1 cellular context compared by ENCODE assay signal in the genomic region with DNA sequence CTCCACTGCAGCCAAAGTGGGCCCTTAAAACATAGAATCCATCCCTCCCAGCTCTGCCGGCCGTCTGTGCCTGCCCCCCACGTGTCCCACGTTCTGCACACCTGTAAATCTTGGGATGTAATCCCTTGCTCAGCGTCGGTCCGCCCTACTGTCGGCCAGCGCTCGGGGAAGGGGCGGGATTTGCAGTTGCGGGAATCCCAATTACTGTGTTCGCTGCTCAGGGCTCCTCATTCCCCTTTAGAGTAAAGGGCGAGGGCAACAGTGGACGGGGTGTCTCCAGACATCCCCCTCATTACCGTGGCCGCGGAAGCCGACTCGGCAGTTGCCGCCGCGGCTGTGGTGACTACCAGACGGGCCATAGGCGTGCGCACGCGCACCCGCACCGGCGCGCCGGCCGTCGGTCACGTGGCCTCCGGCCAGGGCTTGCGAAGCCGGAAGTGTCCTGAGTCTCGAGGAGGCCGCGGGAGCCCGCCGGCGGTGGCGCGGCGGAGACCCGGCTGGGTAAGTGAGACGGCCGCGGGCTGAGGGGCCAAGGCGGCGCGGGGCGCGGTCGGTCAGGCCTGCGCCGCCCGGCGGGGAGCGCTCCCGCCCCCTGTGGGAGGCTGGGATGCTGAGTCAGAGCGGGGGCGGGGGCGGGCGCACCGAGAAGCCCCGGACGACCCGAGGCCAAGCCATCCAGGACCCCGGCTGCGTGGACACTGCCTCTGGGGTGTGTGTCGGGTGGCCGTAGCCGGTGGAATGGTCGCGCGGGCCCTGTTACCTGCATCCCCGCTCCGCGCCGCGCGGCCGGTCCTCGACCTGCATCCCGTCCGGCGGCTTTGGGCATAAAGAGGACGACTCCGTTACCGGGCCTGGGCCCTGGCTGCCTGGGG.
TF ChIP-seq lines count a peak whose summit lies in the region.

A gene (plus strand): TSS at position 434 of the 872 bp plus-strand sequence. CDS start 3,751 bp downstream, outside the sequence.

TF ChIP-seq in HepG2, 621 proteins besides CTCF, POLR2A, EP300 and RAD21 (continued from another document and continues in another):
- TF ChIP-seq, protein P1, sequence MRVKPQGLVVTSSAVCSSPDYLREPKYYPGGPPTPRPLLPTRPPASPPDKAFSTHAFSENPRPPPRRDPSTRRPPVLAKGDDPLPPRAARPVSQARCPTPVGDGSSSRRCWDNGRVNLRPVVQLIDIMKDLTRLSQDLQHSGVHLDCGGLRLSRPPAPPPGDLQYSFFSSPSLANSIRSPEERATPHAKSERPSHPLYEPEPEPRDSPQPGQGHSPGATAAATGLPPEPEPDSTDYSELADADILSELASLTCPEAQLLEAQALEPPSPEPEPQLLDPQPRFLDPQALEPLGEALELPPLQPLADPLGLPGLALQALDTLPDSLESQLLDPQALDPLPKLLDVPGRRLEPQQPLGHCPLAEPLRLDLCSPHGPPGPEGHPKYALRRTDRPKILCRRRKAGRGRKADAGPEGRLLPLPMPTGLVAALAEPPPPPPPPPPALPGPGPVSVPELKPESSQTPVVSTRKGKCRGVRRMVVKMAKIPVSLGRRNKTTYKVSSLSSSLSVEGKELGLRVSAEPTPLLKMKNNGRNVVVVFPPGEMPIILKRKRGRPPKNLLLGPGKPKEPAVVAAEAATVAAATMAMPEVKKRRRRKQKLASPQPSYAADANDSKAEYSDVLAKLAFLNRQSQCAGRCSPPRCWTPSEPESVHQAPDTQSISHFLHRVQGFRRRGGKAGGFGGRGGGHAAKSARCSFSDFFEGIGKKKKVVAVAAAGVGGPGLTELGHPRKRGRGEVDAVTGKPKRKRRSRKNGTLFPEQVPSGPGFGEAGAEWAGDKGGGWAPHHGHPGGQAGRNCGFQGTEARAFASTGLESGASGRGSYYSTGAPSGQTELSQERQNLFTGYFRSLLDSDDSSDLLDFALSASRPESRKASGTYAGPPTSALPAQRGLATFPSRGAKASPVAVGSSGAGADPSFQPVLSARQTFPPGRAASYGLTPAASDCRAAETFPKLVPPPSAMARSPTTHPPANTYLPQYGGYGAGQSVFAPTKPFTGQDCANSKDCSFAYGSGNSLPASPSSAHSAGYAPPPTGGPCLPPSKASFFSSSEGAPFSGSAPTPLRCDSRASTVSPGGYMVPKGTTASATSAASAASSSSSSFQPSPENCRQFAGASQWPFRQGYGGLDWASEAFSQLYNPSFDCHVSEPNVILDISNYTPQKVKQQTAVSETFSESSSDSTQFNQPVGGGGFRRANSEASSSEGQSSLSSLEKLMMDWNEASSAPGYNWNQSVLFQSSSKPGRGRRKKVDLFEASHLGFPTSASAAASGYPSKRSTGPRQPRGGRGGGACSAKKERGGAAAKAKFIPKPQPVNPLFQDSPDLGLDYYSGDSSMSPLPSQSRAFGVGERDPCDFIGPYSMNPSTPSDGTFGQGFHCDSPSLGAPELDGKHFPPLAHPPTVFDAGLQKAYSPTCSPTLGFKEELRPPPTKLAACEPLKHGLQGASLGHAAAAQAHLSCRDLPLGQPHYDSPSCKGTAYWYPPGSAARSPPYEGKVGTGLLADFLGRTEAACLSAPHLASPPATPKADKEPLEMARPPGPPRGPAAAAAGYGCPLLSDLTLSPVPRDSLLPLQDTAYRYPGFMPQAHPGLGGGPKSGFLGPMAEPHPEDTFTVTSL (CRISPR knock-in tag; IDR thresholded peaks at IDR 0.05; ENCODE audit: borderline replicate concordance): no peak
- TF ChIP-seq, protein P2, sequence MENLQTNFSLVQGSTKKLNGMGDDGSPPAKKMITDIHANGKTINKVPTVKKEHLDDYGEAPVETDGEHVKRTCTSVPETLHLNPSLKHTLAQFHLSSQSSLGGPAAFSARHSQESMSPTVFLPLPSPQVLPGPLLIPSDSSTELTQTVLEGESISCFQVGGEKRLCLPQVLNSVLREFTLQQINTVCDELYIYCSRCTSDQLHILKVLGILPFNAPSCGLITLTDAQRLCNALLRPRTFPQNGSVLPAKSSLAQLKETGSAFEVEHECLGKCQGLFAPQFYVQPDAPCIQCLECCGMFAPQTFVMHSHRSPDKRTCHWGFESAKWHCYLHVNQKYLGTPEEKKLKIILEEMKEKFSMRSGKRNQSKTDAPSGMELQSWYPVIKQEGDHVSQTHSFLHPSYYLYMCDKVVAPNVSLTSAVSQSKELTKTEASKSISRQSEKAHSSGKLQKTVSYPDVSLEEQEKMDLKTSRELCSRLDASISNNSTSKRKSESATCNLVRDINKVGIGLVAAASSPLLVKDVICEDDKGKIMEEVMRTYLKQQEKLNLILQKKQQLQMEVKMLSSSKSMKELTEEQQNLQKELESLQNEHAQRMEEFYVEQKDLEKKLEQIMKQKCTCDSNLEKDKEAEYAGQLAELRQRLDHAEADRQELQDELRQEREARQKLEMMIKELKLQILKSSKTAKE (CRISPR knock-in tag; IDR thresholded peaks at IDR 0.05; ENCODE audit: borderline replicate concordance): no peak
- TF ChIP-seq CEBPB (IDR thresholded peaks at IDR 0.05; ENCODE audit: borderline replicate concordance, low read depth, low read length): no peak
- no peak for TF ChIP-seq HOXA9 (CRISPR knock-in tag; IDR thresholded peaks at IDR 0.05; ENCODE audit: borderline replicate concordance)
- no peak for TF ChIP-seq ZNF782 (CRISPR knock-in tag; IDR thresholded peaks at IDR 0.05; ENCODE audit: borderline replicate concordance)
- 0 out of 2 replicates have a peak, but pooled peaks have one; percentile 25 for TF ChIP-seq PRMT3 (CRISPR knock-in tag; IDR thresholded peaks at IDR 0.05; ENCODE audit: borderline replicate concordance, low read depth)
- TF ChIP-seq KLF16 (CRISPR knock-in tag; IDR thresholded peaks at IDR 0.05): peak in 1 of 2 experiments; percentile 10; a peak in 2 of 4 replicates
- TF ChIP-seq THAP11 (CRISPR knock-in tag; IDR thresholded peaks at IDR 0.05): peak; percentile 83
- TF ChIP-seq, protein P3, sequence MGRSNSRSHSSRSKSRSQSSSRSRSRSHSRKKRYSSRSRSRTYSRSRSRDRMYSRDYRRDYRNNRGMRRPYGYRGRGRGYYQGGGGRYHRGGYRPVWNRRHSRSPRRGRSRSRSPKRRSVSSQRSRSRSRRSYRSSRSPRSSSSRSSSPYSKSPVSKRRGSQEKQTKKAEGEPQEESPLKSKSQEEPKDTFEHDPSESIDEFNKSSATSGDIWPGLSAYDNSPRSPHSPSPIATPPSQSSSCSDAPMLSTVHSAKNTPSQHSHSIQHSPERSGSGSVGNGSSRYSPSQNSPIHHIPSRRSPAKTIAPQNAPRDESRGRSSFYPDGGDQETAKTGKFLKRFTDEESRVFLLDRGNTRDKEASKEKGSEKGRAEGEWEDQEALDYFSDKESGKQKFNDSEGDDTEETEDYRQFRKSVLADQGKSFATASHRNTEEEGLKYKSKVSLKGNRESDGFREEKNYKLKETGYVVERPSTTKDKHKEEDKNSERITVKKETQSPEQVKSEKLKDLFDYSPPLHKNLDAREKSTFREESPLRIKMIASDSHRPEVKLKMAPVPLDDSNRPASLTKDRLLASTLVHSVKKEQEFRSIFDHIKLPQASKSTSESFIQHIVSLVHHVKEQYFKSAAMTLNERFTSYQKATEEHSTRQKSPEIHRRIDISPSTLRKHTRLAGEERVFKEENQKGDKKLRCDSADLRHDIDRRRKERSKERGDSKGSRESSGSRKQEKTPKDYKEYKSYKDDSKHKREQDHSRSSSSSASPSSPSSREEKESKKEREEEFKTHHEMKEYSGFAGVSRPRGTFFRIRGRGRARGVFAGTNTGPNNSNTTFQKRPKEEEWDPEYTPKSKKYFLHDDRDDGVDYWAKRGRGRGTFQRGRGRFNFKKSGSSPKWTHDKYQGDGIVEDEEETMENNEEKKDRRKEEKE (IDR thresholded peaks at IDR 0.05): no peak
- no peak for TF ChIP-seq ZNF775 (CRISPR knock-in tag; IDR thresholded peaks at IDR 0.05; ENCODE audit: borderline replicate concordance)
- peak; percentile 68; the same call in 1 of the 2 replicates for TF ChIP-seq ZNF33B (CRISPR knock-in tag; IDR thresholded peaks at IDR 0.05)
- no peak for TF ChIP-seq ZNF713 (CRISPR knock-in tag; IDR thresholded peaks at IDR 0.05)
- TF ChIP-seq, protein P4, sequence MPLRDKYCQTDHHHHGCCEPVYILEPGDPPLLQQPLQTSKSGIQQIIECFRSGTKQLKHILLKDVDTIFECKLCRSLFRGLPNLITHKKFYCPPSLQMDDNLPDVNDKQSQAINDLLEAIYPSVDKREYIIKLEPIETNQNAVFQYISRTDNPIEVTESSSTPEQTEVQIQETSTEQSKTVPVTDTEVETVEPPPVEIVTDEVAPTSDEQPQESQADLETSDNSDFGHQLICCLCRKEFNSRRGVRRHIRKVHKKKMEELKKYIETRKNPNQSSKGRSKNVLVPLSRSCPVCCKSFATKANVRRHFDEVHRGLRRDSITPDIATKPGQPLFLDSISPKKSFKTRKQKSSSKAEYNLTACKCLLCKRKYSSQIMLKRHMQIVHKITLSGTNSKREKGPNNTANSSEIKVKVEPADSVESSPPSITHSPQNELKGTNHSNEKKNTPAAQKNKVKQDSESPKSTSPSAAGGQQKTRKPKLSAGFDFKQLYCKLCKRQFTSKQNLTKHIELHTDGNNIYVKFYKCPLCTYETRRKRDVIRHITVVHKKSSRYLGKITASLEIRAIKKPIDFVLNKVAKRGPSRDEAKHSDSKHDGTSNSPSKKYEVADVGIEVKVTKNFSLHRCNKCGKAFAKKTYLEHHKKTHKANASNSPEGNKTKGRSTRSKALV (CRISPR knock-in tag; IDR thresholded peaks at IDR 0.05): no peak
- TF ChIP-seq ZNF180 (CRISPR knock-in tag; IDR thresholded peaks at IDR 0.05; ENCODE audit: borderline replicate concordance, low read depth): no peak
- no peak for TF ChIP-seq MIER3 (CRISPR knock-in tag; IDR thresholded peaks at IDR 0.05; ENCODE audit: borderline replicate concordance)
- peak; percentile 80; the same call in 1 of the 2 replicates for TF ChIP-seq ZNF138 (CRISPR knock-in tag; IDR thresholded peaks at IDR 0.05; ENCODE audit: low read depth)
- TF ChIP-seq, protein P5, sequence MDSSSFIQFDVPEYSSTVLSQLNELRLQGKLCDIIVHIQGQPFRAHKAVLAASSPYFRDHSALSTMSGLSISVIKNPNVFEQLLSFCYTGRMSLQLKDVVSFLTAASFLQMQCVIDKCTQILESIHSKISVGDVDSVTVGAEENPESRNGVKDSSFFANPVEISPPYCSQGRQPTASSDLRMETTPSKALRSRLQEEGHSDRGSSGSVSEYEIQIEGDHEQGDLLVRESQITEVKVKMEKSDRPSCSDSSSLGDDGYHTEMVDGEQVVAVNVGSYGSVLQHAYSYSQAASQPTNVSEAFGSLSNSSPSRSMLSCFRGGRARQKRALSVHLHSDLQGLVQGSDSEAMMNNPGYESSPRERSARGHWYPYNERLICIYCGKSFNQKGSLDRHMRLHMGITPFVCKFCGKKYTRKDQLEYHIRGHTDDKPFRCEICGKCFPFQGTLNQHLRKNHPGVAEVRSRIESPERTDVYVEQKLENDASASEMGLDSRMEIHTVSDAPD (CRISPR knock-in tag; IDR thresholded peaks at IDR 0.05): peak; percentile 75
- no peak for TF ChIP-seq SRSF4 (IDR thresholded peaks at IDR 0.05; ENCODE audit: low read depth, low read length, poor library complexity, severe bottlenecking)
- TF ChIP-seq CREM (IDR thresholded peaks at IDR 0.05): no peak
- no peak for TF ChIP-seq CREM (CRISPR knock-in tag; IDR thresholded peaks at IDR 0.05)
- no peak for TF ChIP-seq ZNF101 (CRISPR knock-in tag; IDR thresholded peaks at IDR 0.05; ENCODE audit: borderline replicate concordance, low read depth)
- peak; percentile 75 for TF ChIP-seq PHF21A (CRISPR knock-in tag; IDR thresholded peaks at IDR 0.05)
- TF ChIP-seq MEIS2 (CRISPR knock-in tag; IDR thresholded peaks at IDR 0.05): peak; percentile 29
- TF ChIP-seq ARHGAP35 (CRISPR knock-in tag; IDR thresholded peaks at IDR 0.05; ENCODE audit: borderline replicate concordance): no peak
- peak; percentile 69 for TF ChIP-seq YY1 (IDR thresholded peaks at IDR 0.05; ENCODE audit: insufficient read depth, insufficient replicate concordance, low read depth, low read length)
- TF ChIP-seq, protein P6, sequence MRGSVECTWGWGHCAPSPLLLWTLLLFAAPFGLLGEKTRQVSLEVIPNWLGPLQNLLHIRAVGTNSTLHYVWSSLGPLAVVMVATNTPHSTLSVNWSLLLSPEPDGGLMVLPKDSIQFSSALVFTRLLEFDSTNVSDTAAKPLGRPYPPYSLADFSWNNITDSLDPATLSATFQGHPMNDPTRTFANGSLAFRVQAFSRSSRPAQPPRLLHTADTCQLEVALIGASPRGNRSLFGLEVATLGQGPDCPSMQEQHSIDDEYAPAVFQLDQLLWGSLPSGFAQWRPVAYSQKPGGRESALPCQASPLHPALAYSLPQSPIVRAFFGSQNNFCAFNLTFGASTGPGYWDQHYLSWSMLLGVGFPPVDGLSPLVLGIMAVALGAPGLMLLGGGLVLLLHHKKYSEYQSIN (CRISPR knock-in tag; IDR thresholded peaks at IDR 0.05; ENCODE audit: borderline replicate concordance): no peak
- TF ChIP-seq RFXAP (CRISPR knock-in tag; IDR thresholded peaks at IDR 0.05; ENCODE audit: borderline replicate concordance): 0 out of 2 replicates have a peak, but pooled peaks have one; percentile 10
- TF ChIP-seq SIN3A (IDR thresholded peaks at IDR 0.05; ENCODE audit: borderline replicate concordance, low read depth, low read length): peak; percentile 65; the same call in 1 of the 2 replicates
- no peak for TF ChIP-seq NFATC3 (CRISPR knock-in tag; IDR thresholded peaks at IDR 0.05)
- no peak for TF ChIP-seq MBNL3 (CRISPR knock-in tag; conservative IDR thresholded peaks at IDR 0.05)
- TF ChIP-seq NR1H2 (CRISPR knock-in tag; IDR thresholded peaks at IDR 0.05; ENCODE audit: borderline replicate concordance, low read depth): no peak
- TF ChIP-seq ZSCAN31 (CRISPR knock-in tag; IDR thresholded peaks at IDR 0.05; ENCODE audit: low read depth): peak; percentile 86; the same call in 1 of the 2 replicates
- TF ChIP-seq ZNF563 (CRISPR knock-in tag; IDR thresholded peaks at IDR 0.05): peak; percentile 78; the same call in 1 of the 2 replicates
- peak; percentile 80 for TF ChIP-seq BHLHE40 (IDR thresholded peaks at IDR 0.05; ENCODE audit: low read length)
- TF ChIP-seq, protein P7, sequence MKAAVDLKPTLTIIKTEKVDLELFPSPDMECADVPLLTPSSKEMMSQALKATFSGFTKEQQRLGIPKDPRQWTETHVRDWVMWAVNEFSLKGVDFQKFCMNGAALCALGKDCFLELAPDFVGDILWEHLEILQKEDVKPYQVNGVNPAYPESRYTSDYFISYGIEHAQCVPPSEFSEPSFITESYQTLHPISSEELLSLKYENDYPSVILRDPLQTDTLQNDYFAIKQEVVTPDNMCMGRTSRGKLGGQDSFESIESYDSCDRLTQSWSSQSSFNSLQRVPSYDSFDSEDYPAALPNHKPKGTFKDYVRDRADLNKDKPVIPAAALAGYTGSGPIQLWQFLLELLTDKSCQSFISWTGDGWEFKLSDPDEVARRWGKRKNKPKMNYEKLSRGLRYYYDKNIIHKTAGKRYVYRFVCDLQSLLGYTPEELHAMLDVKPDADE (CRISPR knock-in tag; IDR thresholded peaks at IDR 0.05): no peak
- no peak for TF ChIP-seq ZNF20 (CRISPR knock-in tag; IDR thresholded peaks at IDR 0.05)
- TF ChIP-seq ZFP1 (CRISPR knock-in tag; IDR thresholded peaks at IDR 0.05): no peak
- no peak for TF ChIP-seq ZNF207 (IDR thresholded peaks at IDR 0.05; ENCODE audit: borderline replicate concordance)
- TF ChIP-seq, protein P8, sequence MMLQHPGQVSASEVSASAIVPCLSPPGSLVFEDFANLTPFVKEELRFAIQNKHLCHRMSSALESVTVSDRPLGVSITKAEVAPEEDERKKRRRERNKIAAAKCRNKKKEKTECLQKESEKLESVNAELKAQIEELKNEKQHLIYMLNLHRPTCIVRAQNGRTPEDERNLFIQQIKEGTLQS (CRISPR knock-in tag; IDR thresholded peaks at IDR 0.05): 0 out of 2 replicates have a peak, but pooled peaks have one; percentile 4
- no peak for TF ChIP-seq ZNF562 (CRISPR knock-in tag; IDR thresholded peaks at IDR 0.05; ENCODE audit: borderline replicate concordance)
- TF ChIP-seq ATF7 (IDR thresholded peaks at IDR 0.05): no peak
- no peak for TF ChIP-seq ATF7 (CRISPR knock-in tag; IDR thresholded peaks at IDR 0.05)
- no peak for TF ChIP-seq MBD4 (IDR thresholded peaks at IDR 0.05; ENCODE audit: borderline replicate concordance, low read length)
- TF ChIP-seq ZNF737 (CRISPR knock-in tag; IDR thresholded peaks at IDR 0.05; ENCODE audit: borderline replicate concordance): no peak
- no peak for TF ChIP-seq ZFYVE20 (CRISPR knock-in tag; IDR thresholded peaks at IDR 0.05; ENCODE audit: borderline replicate concordance, low read depth)
